Comparison of ENCODE assay signal across 22 cellular contexts in the genomic region with DNA sequence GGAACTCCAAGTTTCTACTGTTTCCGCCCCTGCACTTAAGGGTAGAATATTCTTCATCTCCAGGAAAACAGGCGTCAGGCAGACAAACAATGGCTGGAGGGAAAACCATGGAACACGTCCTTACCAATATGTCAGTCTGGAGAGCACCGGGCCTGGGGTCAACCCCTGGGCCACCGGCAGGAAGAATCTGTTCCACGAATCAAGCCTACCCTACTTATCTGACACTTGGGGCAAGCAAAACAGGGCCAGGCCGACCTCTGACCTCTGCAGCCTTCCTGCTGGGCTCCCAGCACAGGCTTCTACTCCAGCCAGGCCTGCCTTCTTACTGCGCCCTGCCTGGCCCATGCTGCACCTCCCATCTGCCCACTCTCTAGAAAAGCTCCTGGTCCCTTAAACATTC. TPM values are rescaled to one million over a fixed set of nuclear protein-coding genes. Genes with fewer than 3 reads are reported as not detected.
DNase-seq lines count a peak whose midpoint lies in the region; ATAC-seq and TF ChIP-seq lines count a peak whose summit lies in the region.
"Had no signal": no experiment of that assay in that cellular context is flagged by ENCODE, and none has a peak within 500 bp of the region (broad histone marks: within the 10 kb centered on the region; RNA-seq: fewer than 3 reads in every experiment).

No MANE protein-coding gene starts in this region.

- TF ChIP-seq RAD21 in HCT116 (IDR thresholded peaks at IDR 0.05; ENCODE audit: low read depth), result no peak

- H3K9me2 ChIP-seq in HCT116 (ENCODE audit: insufficient read depth), result no peaks in the 10 kb centered on the region

- intact Hi-C loops in CD8-positive, alpha-beta T cell (cut with DNase I, micrococcal nuclease), result no loop called here
- intact Hi-C loops in HCT116 (cut with micrococcal nuclease) (no loop called here), dorsolateral prefrontal cortex (cut with DNase I) (no loop called here)

- 66 to 69% methylated on average over 8 of the region's 8 CpGs for WGBS in ectodermal cell, 2 experiments

- peak overlapping the region; percentile 4 for H3K27ac Mint-ChIP-seq in CD8-positive, alpha-beta T cell
- peak overlapping the region; percentile 72 for H3K27ac Mint-ChIP-seq in neural progenitor cell

- peaks cover 54% of the 10 kb centered on the region for H3K36me3 Mint-ChIP-seq in CD8-positive, alpha-beta T cell
- no peaks in the 10 kb centered on the region for H3K36me3 Mint-ChIP-seq in neural progenitor cell

- peaks cover 4% of the 10 kb centered on the region; the same call in 1 of the 2 replicates for H4K20me1 ChIP-seq in HCT116 (ENCODE audit: insufficient read depth)
- H4K20me1 ChIP-seq in neural progenitor cell (ENCODE audit: low read depth), result peaks cover 54% of the 10 kb centered on the region

- no peak overlapping the region for H3K4me3 Mint-ChIP-seq in CD8-positive, alpha-beta T cell
- no peak overlapping the region for H3K4me3 Mint-ChIP-seq in neural progenitor cell

- no peaks in the 10 kb centered on the region for H3K9me3 ChIP-seq in CD8-positive, alpha-beta T cell (ENCODE audit: low read length)
- H3K9me3 ChIP-seq in HCT116 (ENCODE audit: control insufficient read depth in 1 of 2, insufficient read depth in 1 of 2, low read depth in 1 of 2, low read length in 2 of 2), result no peaks in the 10 kb centered on the region
- no peaks in the 10 kb centered on the region for H3K9me3 ChIP-seq in ectodermal cell (ENCODE audit: control insufficient read depth, low read length)
- no peaks in the 10 kb centered on the region for H3K9me3 ChIP-seq in neural progenitor cell (ENCODE audit: low read depth)
- H3K9me3 ChIP-seq: BLaER1 treated with 17β-estradiol and CSF1 and Interleukin-3, amounts not matched to agents 10 nM and 100 nM had no signal

- in situ Hi-C loops in G401 (cut with HindIII; ENCODE audit: low sequenced_read_pairs), result no loop called here

- H3K27me3 ChIP-seq in CD8-positive, alpha-beta T cell (ENCODE audit: insufficient read depth, low read length), result no peaks in the 10 kb centered on the region
- H3K27me3 ChIP-seq in HCT116 (ENCODE audit: insufficient read depth, low read length) (no peaks in the 10 kb centered on the region), ectodermal cell (ENCODE audit: control insufficient read depth, insufficient read depth, low read length, poor library complexity, severe bottlenecking) (no peaks in the 10 kb centered on the region), neural progenitor cell (no peaks in the 10 kb centered on the region), dorsolateral prefrontal cortex (no peaks in the 10 kb centered on the region)
- H3K27me3 ChIP-seq: BLaER1 treated with 17β-estradiol and CSF1 and Interleukin-3, amounts not matched to agents 10 nM and 100 nM had no signal

- H3K9ac ChIP-seq in HCT116 (ENCODE audit: low read length) (no peak overlapping the region), neural progenitor cell (peak overlapping the region; percentile 27)
- H3K9ac ChIP-seq: GM23248 had no signal

- no peak for DNase-seq in CD8-positive, alpha-beta T cell
- DNase-seq in HCT116 (ENCODE audit: low read depth, low spot score), result no peak
- DNase-seq in neural progenitor cell (ENCODE audit: low spot score), result peak; percentile 29
- no peak for DNase-seq in iPS-NIHi7 (ENCODE audit: extremely low spot score)
- DNase-seq in D341Med (ENCODE audit: low spot score), result no peak
- DNase-seq in dorsolateral prefrontal cortex, result no peak
- no peak for DNase-seq in G401 (ENCODE audit: low spot score)
- DNase-seq: DMS 273 treated with DMSO at 0.1 percent for 48 hours; DND-41; GDM1; GM23248; KG1; NCI-H1105 treated with DMSO at 0.1 percent for 48 hours; NCI-H1694; NCI-H2081 treated with DMSO at 0.1 percent for 48 hours; NCI-H446 treated with DMSO at 0.1 percent for 48 hours; NCI-H69; NK-92 treated with Interleukin-12 subunit alpha and Interleukin-12 subunit beta, amount 100 ng/mL, for 24 hours had no signal

- no peak overlapping the region for H3K4me3 ChIP-seq in CD8-positive, alpha-beta T cell (ENCODE audit: low read depth, low read length)
- H3K4me3 ChIP-seq in HCT116 (replicated peaks in 1 of 2; ENCODE audit: low read depth in 1 of 2, low read length in 2 of 2), result no peak overlapping the region
- no peak overlapping the region for H3K4me3 ChIP-seq in ectodermal cell (ENCODE audit: insufficient read depth, low read depth, low read length)
- H3K4me3 ChIP-seq in neural progenitor cell, result no peak overlapping the region
- H3K4me3 ChIP-seq in dorsolateral prefrontal cortex, result no peak overlapping the region
- H3K4me3 ChIP-seq: BLaER1 treated with 17β-estradiol and CSF1 and Interleukin-3, amounts not matched to agents 10 nM and 100 nM; GM23248; SK-N-MC had no signal

- H3K36me3 ChIP-seq in CD8-positive, alpha-beta T cell (ENCODE audit: insufficient read depth, low read length), result peaks cover 21% of the 10 kb centered on the region
- H3K36me3 ChIP-seq in HCT116 (ENCODE audit: control insufficient read depth in 1 of 2, insufficient read depth in 2 of 2, low read length in 2 of 2), result peaks cover 1 to 4% of the 10 kb centered on the region in 2 experiments; a peak in 3 of 4 replicates
- no peaks in the 10 kb centered on the region for H3K36me3 ChIP-seq in ectodermal cell (ENCODE audit: control insufficient read depth, insufficient read depth, low read length)
- H3K36me3 ChIP-seq in neural progenitor cell, result no peaks in the 10 kb centered on the region

- no peak for TF ChIP-seq POLR2A in HCT116 (IDR thresholded peaks at IDR 0.05; ENCODE audit: borderline replicate concordance, extremely low read depth, insufficient read depth, insufficient read length)

- no TSS peak for BruUV-seq in HCT116 (replicated peaks; lab: Mats Ljungman, UMichigan)

- peaks cover 25% of the 10 kb centered on the region for H3K4me1 Mint-ChIP-seq in CD8-positive, alpha-beta T cell (ENCODE audit: low read depth)
- peaks cover 22% of the 10 kb centered on the region for H3K4me1 Mint-ChIP-seq in neural progenitor cell

- H3K4me2 ChIP-seq in HCT116 (ENCODE audit: low read length) (no peak overlapping the region), neural progenitor cell (no peak overlapping the region)

- H3K4me1 ChIP-seq in CD8-positive, alpha-beta T cell (ENCODE audit: insufficient read depth, low read length), result no peaks in the 10 kb centered on the region
- H3K4me1 ChIP-seq in HCT116 (ENCODE audit: control insufficient read depth in 1 of 2, insufficient read depth in 2 of 2, low read length in 2 of 2) (no peaks in the 10 kb centered on the region), ectodermal cell (ENCODE audit: control insufficient read depth, insufficient read depth, low read length) (peaks cover 26% of the 10 kb centered on the region), neural progenitor cell (peaks cover 11% of the 10 kb centered on the region)

- no peak for ATAC-seq in CD8-positive, alpha-beta T cell
- ATAC-seq in HCT116, result no peak
- ATAC-seq: Right ventricle myocardium inferior had no signal

- H3K27ac ChIP-seq in CD8-positive, alpha-beta T cell (ENCODE audit: low read depth, low read length), result no peak overlapping the region
- H3K27ac ChIP-seq in HCT116 (ENCODE audit: low read depth, low read length) (no peak overlapping the region), ectodermal cell (ENCODE audit: insufficient read depth, low read depth, low read length, poor library complexity, severe bottlenecking) (peak overlapping the region; percentile 16), neural progenitor cell (no peak overlapping the region), dorsolateral prefrontal cortex (no peak overlapping the region)
- H3K27ac ChIP-seq: BLaER1 treated with 17β-estradiol and CSF1 and Interleukin-3, amounts not matched to agents 10 nM and 100 nM; GM23248; SK-N-MC had no signal

- H3F3A ChIP-seq in neural progenitor cell (ENCODE audit: low read depth), result peaks cover 4% of the 10 kb centered on the region

- H3K79me2 ChIP-seq in HCT116 (ENCODE audit: insufficient read depth, low read length), result peaks cover 61% of the 10 kb centered on the region
- H3K79me2 ChIP-seq in neural progenitor cell (ENCODE audit: low read depth), result peaks cover 51% of the 10 kb centered on the region

- POLR2A ChIA-PET in CD8-positive, alpha-beta T cell (lab: Charles Lee), result no interaction called here
- POLR2A ChIA-PET in HCT116 (lab: Charles Lee), result no interaction called here

- RAD21 ChIA-PET in HCT116 (lab: Charles Lee; ENCODE audit: low non-redundant PET in 1 of 2, low total read pairs in 2 of 2, uncharacterized antibody in 2 of 2, unreplicated experiment in 2 of 2), result no interaction called here

- no peaks in the 10 kb centered on the region for H3K9me3 Mint-ChIP-seq in CD8-positive, alpha-beta T cell
- H3K9me3 Mint-ChIP-seq in neural progenitor cell, result no peaks in the 10 kb centered on the region

- no peak for TF ChIP-seq CTCF in CD8-positive, alpha-beta T cell (IDR thresholded peaks at IDR 0.05)
- TF ChIP-seq CTCF in HCT116 (IDR thresholded peaks at IDR 0.05 in 2 of 3, conservative IDR thresholded peaks at IDR 0.05 in 1 of 3; ENCODE audit: borderline replicate concordance in 1 of 3, insufficient read depth in 1 of 3, low read depth in 2 of 3, low read length in 2 of 3), result no peak
- TF ChIP-seq CTCF in neural progenitor cell (IDR thresholded peaks at IDR 0.05), result no peak
- TF ChIP-seq CTCF in dorsolateral prefrontal cortex (IDR thresholded peaks at IDR 0.05 in 54 of 56, conservative IDR thresholded peaks at IDR 0.05 in 2 of 56; ENCODE audit: low read depth in 1 of 56, partially characterized antibody in 56 of 56), result no peak

- no peak overlapping the region for H2AFZ ChIP-seq in HCT116 (ENCODE audit: low read depth, low read length, poor library complexity, severe bottlenecking)
- no peak overlapping the region for H2AFZ ChIP-seq in neural progenitor cell (replicated peaks)
- H2AFZ ChIP-seq: GM23248 had no signal

- CTCF ChIA-PET in CD8-positive, alpha-beta T cell (lab: Charles Lee), result no interaction called here
- CTCF ChIA-PET in HCT116 (lab: Charles Lee), result no interaction called here

- H3K27me3 Mint-ChIP-seq in CD8-positive, alpha-beta T cell (ENCODE audit: low read depth), result no peaks in the 10 kb centered on the region
- peaks cover 6% of the 10 kb centered on the region for H3K27me3 Mint-ChIP-seq in neural progenitor cell (ENCODE audit: insufficient read depth, low read depth)

RNA-seq across cellular contexts. Expression of gene VAC14, which starts 10.1 kb away (rescaled TPM):
- total RNA-seq in CD8-positive, alpha-beta T cell, result 10 to 100 TPM; 27.1 to 27.2 TPM
- total RNA-seq in HCT116 (2021; ENCODE audit: unreplicated experiment) (35.3 TPM), neural progenitor cell (ENCODE audit: low replicate concordance) (16.1 and 50.3 TPM in 2 replicates), dorsolateral prefrontal cortex (10 to 100 TPM; 26.2 to 47.6 (median 36.9) TPM)
- 22.8 and 29.2 TPM in 2 replicates for polyA plus RNA-seq in HCT116 (2012)
- 58.4 TPM for polyA plus RNA-seq in ectodermal cell (2013, experiment 1 of 4)
- 54.2 TPM for polyA plus RNA-seq in ectodermal cell (2013, experiment 2 of 4)
- 38.4 TPM for polyA plus RNA-seq in ectodermal cell (2013, experiment 3 of 4)
- polyA plus RNA-seq in ectodermal cell (2013, experiment 4 of 4), result 47.4 TPM
- 66.8 and 69.2 TPM in 2 replicates for total RNA-seq in G401 (2014; rRNA removed; shearing (Covaris generic))
